In the genomic region with DNA sequence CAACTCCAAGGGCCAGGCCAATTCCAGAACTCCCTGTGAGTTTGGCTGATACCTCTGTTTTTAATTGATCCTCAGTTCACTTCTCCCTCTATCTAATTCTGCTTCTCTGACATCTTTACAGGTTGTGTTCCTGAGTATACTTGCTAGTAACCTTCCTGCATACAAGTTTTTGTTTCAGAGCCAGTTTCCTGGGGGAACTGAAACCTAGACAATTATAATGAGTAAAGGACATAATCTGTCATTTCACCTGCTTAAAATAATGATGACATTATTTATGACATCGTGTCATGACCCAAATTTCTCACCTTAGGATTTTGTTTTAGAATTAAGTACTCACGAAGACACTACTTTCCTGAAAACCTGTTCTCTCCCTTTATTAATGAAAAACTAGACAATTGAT, we compare ENCODE assay signal across 9 cellular contexts. TPM values are rescaled to one million over a fixed set of nuclear protein-coding genes. Genes with fewer than 3 reads are reported as not detected.
DNase-seq lines count a peak whose midpoint lies in the region; ATAC-seq and TF ChIP-seq lines count a peak whose summit lies in the region.
"Had no signal": no experiment of that assay in that cellular context is flagged by ENCODE, and none has a peak within 500 bp of the region (broad histone marks: within the 10 kb centered on the region; RNA-seq: fewer than 3 reads in every experiment).

No MANE protein-coding gene starts in this region.

- CTCF ChIA-PET in activated naive CD4-positive, alpha-beta T cell treated with anti-CD3 and anti-CD28 coated beads, Interleukin-2, amount 10 ng/mL, durations not matched to agents 7 days and 5 days (lab: Charles Lee): interaction anchor here (1.2 kb wide), 1 partner anchor 139 kb away, joined by 3 read pairs; no protein-coding TSS in a partner anchor

- H3K4me1 Mint-ChIP-seq in activated naive CD4-positive, alpha-beta T cell treated with anti-CD3 and anti-CD28 coated beads, Interleukin-2, amount 10 ng/mL, durations not matched to agents 7 days and 5 days: peaks cover 21% of the 10 kb centered on the region
- peaks cover 56% of the 10 kb centered on the region for H3K4me1 Mint-ChIP-seq in stimulated activated naive CD8-positive, alpha-beta T cell treated with anti-CD3 and anti-CD28 coated beads, Interleukin-15, amount 100 ng/mL, for 72 hours
- peaks cover 5% of the 10 kb centered on the region for H3K4me1 Mint-ChIP-seq in endothelial cell (ENCODE audit: unreplicated experiment)

- H3K36me3 Mint-ChIP-seq in activated naive CD4-positive, alpha-beta T cell treated with anti-CD3 and anti-CD28 coated beads, Interleukin-2, amount 10 ng/mL, durations not matched to agents 7 days and 5 days: no peaks in the 10 kb centered on the region
- H3K36me3 Mint-ChIP-seq in endothelial cell (ENCODE audit: low read depth, unreplicated experiment): no peaks in the 10 kb centered on the region

- H3K27ac Mint-ChIP-seq in activated naive CD4-positive, alpha-beta T cell treated with anti-CD3 and anti-CD28 coated beads, Interleukin-2, amount 10 ng/mL, durations not matched to agents 7 days and 5 days: peak overlapping the region; percentile 71
- H3K27ac Mint-ChIP-seq in stimulated activated naive CD8-positive, alpha-beta T cell treated with anti-CD3 and anti-CD28 coated beads, Interleukin-15, amount 100 ng/mL, for 72 hours: peak overlapping the region in 1 of 2 donors; percentile 47
- H3K27ac Mint-ChIP-seq in endothelial cell (ENCODE audit: unreplicated experiment): no peak overlapping the region

- H3K4me3 Mint-ChIP-seq in activated naive CD4-positive, alpha-beta T cell treated with anti-CD3 and anti-CD28 coated beads, Interleukin-2, amount 10 ng/mL, durations not matched to agents 7 days and 5 days: no peak overlapping the region
- H3K4me3 Mint-ChIP-seq in stimulated activated naive CD8-positive, alpha-beta T cell treated with anti-CD3 and anti-CD28 coated beads, Interleukin-15, amount 100 ng/mL, for 72 hours: peak overlapping the region in 1 of 2 donors; percentile 43
- no peak overlapping the region for H3K4me3 Mint-ChIP-seq in endothelial cell (ENCODE audit: unreplicated experiment)

- no peaks in the 10 kb centered on the region for H3K9me3 Mint-ChIP-seq in activated naive CD4-positive, alpha-beta T cell treated with anti-CD3 and anti-CD28 coated beads, Interleukin-2, amount 10 ng/mL, durations not matched to agents 7 days and 5 days
- peaks cover 0 to 10% of the 10 kb centered on the region in 2 donors for H3K9me3 Mint-ChIP-seq in stimulated activated naive CD8-positive, alpha-beta T cell treated with anti-CD3 and anti-CD28 coated beads, Interleukin-15, amount 100 ng/mL, for 72 hours
- H3K9me3 Mint-ChIP-seq in endothelial cell (ENCODE audit: unreplicated experiment): no peaks in the 10 kb centered on the region

- peaks cover 3% of the 10 kb centered on the region for H3K27me3 Mint-ChIP-seq in activated naive CD4-positive, alpha-beta T cell treated with anti-CD3 and anti-CD28 coated beads, Interleukin-2, amount 10 ng/mL, durations not matched to agents 7 days and 5 days
- H3K27me3 Mint-ChIP-seq in stimulated activated naive CD8-positive, alpha-beta T cell treated with anti-CD3 and anti-CD28 coated beads, Interleukin-15, amount 100 ng/mL, for 72 hours: no peaks in the 10 kb centered on the region
- H3K27me3 Mint-ChIP-seq in endothelial cell (ENCODE audit: unreplicated experiment): peaks cover 3% of the 10 kb centered on the region

- no peak for TF ChIP-seq CTCF in endothelial cell (IDR thresholded peaks at IDR 0.05; ENCODE audit: unreplicated experiment)

- no peak for DNase-seq in activated naive CD4-positive, alpha-beta T cell treated with anti-CD3 and anti-CD28 coated beads, Interleukin-2, amount 10 ng/mL, durations not matched to agents 7 days and 5 days
- no peak for DNase-seq in activated naive CD4-positive, alpha-beta T cell treated with anti-CD3 and anti-CD28 coated beads, Interleukin-2, amount 50 U/mL, for 16 hours
- no peak for DNase-seq in stimulated activated naive CD8-positive, alpha-beta T cell treated with anti-CD3 and anti-CD28 coated beads, Interleukin-15, amount 100 ng/mL, for 72 hours
- DNase-seq in COR-L47 (lab: John Stamatoyannopoulos, UW) (no peak), endothelial cell (ENCODE audit: low spot score) (no peak), nucleus accumbens (lab: John Stamatoyannopoulos, UW) (no peak)
- DNase-seq: cerebellar nuclear complex had no signal

- peak; percentile 64 for ATAC-seq in HG02678 (IDR thresholded peaks at IDR 0.05; ENCODE audit: unreplicated experiment)
- peak; percentile 51 for ATAC-seq in HG03565 (IDR thresholded peaks at IDR 0.05; ENCODE audit: unreplicated experiment)
- peak; percentile 69 for ATAC-seq in stimulated activated naive CD8-positive, alpha-beta T cell treated with anti-CD3 and anti-CD28 coated beads, Interleukin-15, amount 100 ng/mL, for 72 hours

RNA-seq across cellular contexts. Expression of a gene that starts 12.5 kb away (rescaled TPM):
- 94.7 TPM for total RNA-seq in endothelial cell (ENCODE audit: unreplicated experiment)
